Comparison of ENCODE assay signal across 8 cellular contexts in genomic region chr3:120596853-120597223, GRCh38. TPM values are rescaled to one million over a fixed set of nuclear protein-coding genes. Genes with fewer than 3 reads are reported as not detected.
DNase-seq lines count a peak whose midpoint lies in the region; ATAC-seq and TF ChIP-seq lines count a peak whose summit lies in the region.

No MANE protein-coding gene starts in this region.

- CTCF ChIA-PET in A673 (lab: Charles Lee), result interaction anchor here (1.4 kb wide), 1 partner anchor 38 kb away, joined by 3 read pairs; no protein-coding TSS in a partner anchor

- TF ChIP-seq CTCF in A673 (conservative IDR thresholded peaks at IDR 0.05; ENCODE audit: low read depth, low read length), result no peak

- H3K4me1 ChIP-seq in A673 (ENCODE audit: insufficient read depth, low read length, poor library complexity, severe bottlenecking) (peaks cover 9% of the 10 kb centered on the region), HUES64 (ENCODE audit: insufficient read depth, low read length) (no peaks in the 10 kb centered on the region; the same call in 1 of the 2 replicates), mucosa of rectum (ENCODE audit: control insufficient read depth in 2 of 2, insufficient read depth in 2 of 2, low read length in 2 of 2) (peaks cover 4 to 10% of the 10 kb centered on the region in 2 donors)

- ATAC-seq in GM21423 (IDR thresholded peaks at IDR 0.05; ENCODE audit: unreplicated experiment), result no peak
- no peak for ATAC-seq in GM21717 (IDR thresholded peaks at IDR 0.05; ENCODE audit: unreplicated experiment)

- peaks cover 2% of the 10 kb centered on the region for H3K27me3 ChIP-seq in A673 (replicated peaks; ENCODE audit: insufficient read depth, low read depth, low read length, poor library complexity)
- H3K27me3 ChIP-seq in HUES64 (ENCODE audit: insufficient read depth, low read length), result no peaks in the 10 kb centered on the region
- H3K27me3 ChIP-seq in mucosa of rectum (ENCODE audit: control insufficient read depth in 2 of 2, insufficient read depth in 2 of 2, low read length in 2 of 2), result no peaks in the 10 kb centered on the region

- H3K36me3 ChIP-seq in A673 (ENCODE audit: insufficient read depth, low read length, poor library complexity, severe bottlenecking) (peaks cover 42% of the 10 kb centered on the region), HUES64 (ENCODE audit: insufficient read depth, low read length) (peaks cover 42% of the 10 kb centered on the region), mucosa of rectum (ENCODE audit: control insufficient read depth in 2 of 2, insufficient read depth in 2 of 2, low read length in 2 of 2) (peaks cover 20 to 22% of the 10 kb centered on the region in 2 donors)

- POLR2A ChIA-PET in A673 (lab: Charles Lee; ENCODE audit: low non-redundant PET), result no interaction called here

- no TSS peak for BruUV-seq in A673 (replicated peaks; lab: Mats Ljungman, UMichigan)

- intact Hi-C loops in A673 (cut with micrococcal nuclease; ENCODE audit: unreplicated experiment), result loop anchor here (5.0 kb wide), 1 partner anchor 145 kb away; the partner anchor contains the start of genes GTF2E1 and RABL3

- no peaks in the 10 kb centered on the region for H3K9me3 ChIP-seq in A673 (ENCODE audit: low read depth, low read length, poor library complexity, severe bottlenecking)
- H3K9me3 ChIP-seq in HUES64 (ENCODE audit: insufficient read depth, low read depth, low read length), result no peaks in the 10 kb centered on the region
- H3K9me3 ChIP-seq in mucosa of rectum (ENCODE audit: control insufficient read depth in 2 of 2, low read length in 2 of 2), result no peaks in the 10 kb centered on the region

- DNase-seq in A673 (ENCODE audit: low spot score) (no peak), caudate nucleus (lab: John Stamatoyannopoulos, UW) (no peak), NCI-H128 (lab: John Stamatoyannopoulos, UW; ENCODE audit: unreplicated experiment) (no peak)
- no peak for DNase-seq in activated CD4-positive, alpha-beta T cell treated with anti-CD3 and anti-CD28 coated beads for 4 hours

- peak overlapping the region; percentile 93 for H3K27ac ChIP-seq in A673 (ENCODE audit: low read depth, low read length, poor library complexity, severe bottlenecking)
- peak overlapping the region; percentile 87; the same call in 1 of the 2 replicates for H3K27ac ChIP-seq in HUES64 (ENCODE audit: low read depth, low read length)
- peak overlapping the region; percentile 95 for H3K27ac ChIP-seq in caudate nucleus (ENCODE audit: low read depth, low read length)
- H3K27ac ChIP-seq in mucosa of rectum (ENCODE audit: low read depth in 2 of 2, low read length in 2 of 2), result peak overlapping the region; percentile 92 to 95

- peak overlapping the region; percentile 92 for H3K9ac ChIP-seq in HUES64 (ENCODE audit: low read depth, low read length)
- H3K9ac ChIP-seq in mucosa of rectum (ENCODE audit: low read depth in 1 of 2, low read length in 2 of 2), result peak overlapping the region; percentile 99

- H3K4me3 ChIP-seq in A673 (ENCODE audit: low read depth, low read length, poor library complexity, severe bottlenecking), result peak overlapping the region; percentile 79
- peak overlapping the region; percentile 79 for H3K4me3 ChIP-seq in HUES64 (ENCODE audit: low read length)
- peak overlapping the region; percentile 94 to 99 for H3K4me3 ChIP-seq in mucosa of rectum (ENCODE audit: low read length in 2 of 2)

- no CpG with 5 or more reads among the region's 3 CpGs for WGBS in HUES64

RNA-seq across cellular contexts. Expression of gene NDUFB4, which starts 0.7 kb away (rescaled TPM):
- total RNA-seq in A673 (2021), result 177 and 200 TPM in 2 replicates
- 261 TPM for polyA plus RNA-seq in HUES64 (2013, experiment 1 of 2)
- 297 TPM for polyA plus RNA-seq in HUES64 (2013, experiment 2 of 2)
